Comparison of ENCODE assay signal across 1 cellular context in genomic region chr5:177299711-177300110, GRCh38.
TF ChIP-seq lines count a peak whose summit lies in the region.

No MANE protein-coding gene starts in this region.

TF ChIP-seq in GM23338, 12 proteins besides CTCF, POLR2A, EP300 and RAD21 (continued from another document):
- no peak for TF ChIP-seq REST (IDR thresholded peaks at IDR 0.05; ENCODE audit: unreplicated experiment)
TF ChIP-seq in GM23338: peak in this region for 0.
